Comparison of ENCODE assay signal across 8 cellular contexts in genomic region chr6:110875548-110876169, GRCh38. TPM values are rescaled to one million over a fixed set of nuclear protein-coding genes. Genes with fewer than 3 reads are reported as not detected.
DNase-seq lines count a peak whose midpoint lies in the region; ATAC-seq and TF ChIP-seq lines count a peak whose summit lies in the region.

No MANE protein-coding gene starts in this region.

- ATAC-seq in GM18498 (IDR thresholded peaks at IDR 0.05; ENCODE audit: unreplicated experiment) = peak; percentile 22
- ATAC-seq in HG03064 (IDR thresholded peaks at IDR 0.05; ENCODE audit: low read depth, unreplicated experiment) = peak; percentile 14

- no peaks in the 10 kb centered on the region for H3K9me3 ChIP-seq in thyroid gland

- no peak for TF ChIP-seq POLR2A in thyroid gland (IDR thresholded peaks at IDR 0.05)

- no peaks in the 10 kb centered on the region for H3K9me3 Mint-ChIP-seq in activated naive CD4-positive, alpha-beta T cell treated with anti-CD3 and anti-CD28 coated beads for 36 hours
- peaks cover 12% of the 10 kb centered on the region for H3K9me3 Mint-ChIP-seq in glutamatergic neuron (ENCODE audit: unreplicated experiment)
- H3K9me3 Mint-ChIP-seq in osteocyte (ENCODE audit: unreplicated experiment) = no peaks in the 10 kb centered on the region

- no peaks in the 10 kb centered on the region for H3K27me3 ChIP-seq in thyroid gland

- H3K4me1 Mint-ChIP-seq in activated naive CD4-positive, alpha-beta T cell treated with anti-CD3 and anti-CD28 coated beads for 36 hours (ENCODE audit: low read depth) = peaks cover 43% of the 10 kb centered on the region
- H3K4me1 Mint-ChIP-seq in glutamatergic neuron (ENCODE audit: low read depth, unreplicated experiment) (peaks cover 14% of the 10 kb centered on the region), osteocyte (ENCODE audit: unreplicated experiment) (peaks cover 47% of the 10 kb centered on the region)

- peak overlapping the region; percentile 86 to 97 (median 95) for H3K27ac ChIP-seq in thyroid gland

- H3K4me3 Mint-ChIP-seq in activated naive CD4-positive, alpha-beta T cell treated with anti-CD3 and anti-CD28 coated beads for 36 hours = peak overlapping the region; percentile 95
- H3K4me3 Mint-ChIP-seq in glutamatergic neuron (ENCODE audit: unreplicated experiment) (peak overlapping the region; percentile 81), osteocyte (ENCODE audit: unreplicated experiment) (peak overlapping the region; percentile 98)

- no peaks in the 10 kb centered on the region for H3K27me3 Mint-ChIP-seq in activated naive CD4-positive, alpha-beta T cell treated with anti-CD3 and anti-CD28 coated beads for 36 hours (ENCODE audit: low read depth)
- H3K27me3 Mint-ChIP-seq in glutamatergic neuron (ENCODE audit: unreplicated experiment) (peaks cover 10% of the 10 kb centered on the region), osteocyte (ENCODE audit: unreplicated experiment) (no peaks in the 10 kb centered on the region)

- DNase-seq in RKO (ENCODE audit: low spot score) = peak; percentile 43
- DNase-seq in activated naive CD4-positive, alpha-beta T cell treated with anti-CD3 and anti-CD28 coated beads for 36 hours = peak; percentile 65
- DNase-seq in glutamatergic neuron = peak; percentile 64
- peak; percentile 87 for DNase-seq in osteocyte (ENCODE audit: extremely low spot score, unreplicated experiment)
- DNase-seq in thyroid gland = peak; percentile 55 to 56
- no peak for DNase-seq in DMS114 treated with DMSO at 0.1 percent for 48 hours (lab: John Stamatoyannopoulos, UW; ENCODE audit: unreplicated experiment)

- peak overlapping the region; percentile 77 to 97 (median 89) for H3K4me3 ChIP-seq in thyroid gland (replicated peaks in 1 of 3)

- intact Hi-C loops in activated naive CD4-positive, alpha-beta T cell treated with anti-CD3 and anti-CD28 coated beads for 36 hours (cut with micrococcal nuclease) = loop anchor here (1.0 to 10.0 kb wide), 9 partner anchors 69 to 1861 kb away; partner anchors contain the start of genes REV3L, SLC16A10 and ZBTB24
- intact Hi-C loops in thyroid gland (cut with DNase I) = loop anchor here (2.0 to 5.0 kb wide), 2 partner anchors 61 to 193 kb away; partner anchors contain the start of gene CDK19

- H3K36me3 ChIP-seq in thyroid gland = no peaks in the 10 kb centered on the region

- peak overlapping the region; percentile 88 for H3K27ac Mint-ChIP-seq in activated naive CD4-positive, alpha-beta T cell treated with anti-CD3 and anti-CD28 coated beads for 36 hours
- H3K27ac Mint-ChIP-seq in glutamatergic neuron (ENCODE audit: unreplicated experiment) (peak overlapping the region; percentile 29), osteocyte (ENCODE audit: unreplicated experiment) (peak overlapping the region; percentile 90)

- TF ChIP-seq CTCF in glutamatergic neuron (IDR thresholded peaks at IDR 0.05; ENCODE audit: partially characterized antibody, unreplicated experiment) (no peak), osteocyte (IDR thresholded peaks at IDR 0.05) (no peak), thyroid gland (IDR thresholded peaks at IDR 0.05) (no peak)

- 0 to 1% methylated on average over 16 to 18 of the region's 61 CpGs for WGBS in thyroid gland, 2 donors

- peaks cover 16% of the 10 kb centered on the region for H3K36me3 Mint-ChIP-seq in activated naive CD4-positive, alpha-beta T cell treated with anti-CD3 and anti-CD28 coated beads for 36 hours (ENCODE audit: low read depth)
- H3K36me3 Mint-ChIP-seq in glutamatergic neuron (ENCODE audit: unreplicated experiment) (no peaks in the 10 kb centered on the region), osteocyte (ENCODE audit: unreplicated experiment) (no peaks in the 10 kb centered on the region)

- peaks cover 21 to 34% of the 10 kb centered on the region in 2 donors for H3K4me1 ChIP-seq in thyroid gland

- CTCF ChIA-PET in activated naive CD4-positive, alpha-beta T cell treated with anti-CD3 and anti-CD28 coated beads for 36 hours (lab: Charles Lee) = interaction anchor here (0.9 to 1.6 kb wide), 2 partner anchors 14 to 60 kb away, joined by 3 to 13 read pairs; partner anchors contain the start of gene CDK19

RNA-seq across cellular contexts. Expression of gene AMD1, which starts 1.1 kb away (rescaled TPM):
- total RNA-seq in activated naive CD4-positive, alpha-beta T cell treated with anti-CD3 and anti-CD28 coated beads for 36 hours = 10 to 100 TPM; 72.6 to 75.3 TPM
- total RNA-seq in glutamatergic neuron (ENCODE audit: unreplicated experiment) (26.1 TPM), osteocyte (34.0 and 38.7 TPM in 2 replicates), thyroid gland (100 to 1,000 TPM in 2 of 4 donors, 10 to 100 TPM in 2; 77.2 to 194 (median 124) TPM)

Comparison
In these comparisons a context has a peak if more than half of its experiments do, and no peak if none do; other contexts are left out.
1. H3K27ac Mint-ChIP-seq: peak in every context shown above with its lines; median percentile 90 in osteocyte; 88 in activated naive CD4-positive, alpha-beta T cell treated with anti-CD3 and anti-CD28 coated beads for 36 hours; 29 in glutamatergic neuron.